Comparison of ENCODE assay signal across 8 cellular contexts in genomic region chr17:19384723-19385391, GRCh38. TPM values are rescaled to one million over a fixed set of nuclear protein-coding genes. Genes with fewer than 3 reads are reported as not detected.
DNase-seq lines count a peak whose midpoint lies in the region; ATAC-seq, FAIRE-seq and TF ChIP-seq lines count a peak whose summit lies in the region.

No MANE protein-coding gene starts in this region.

- FAIRE-seq in H1 (lab: Jason Lieb, UNC) = no peak

- H3K23ac ChIP-seq in H1 (ENCODE audit: insufficient read length) = no peak overlapping the region

- peaks cover 31 to 55% (median 40%) of the 10 kb centered on the region in 4 experiments for H3K36me3 ChIP-seq in H1 (ENCODE audit: control insufficient read depth in 2 of 4, insufficient read depth in 4 of 4, low read length in 3 of 4)
- H3K36me3 ChIP-seq in muscle layer of colon (ENCODE audit: insufficient read depth, low read length) = peaks cover 38% of the 10 kb centered on the region

- TF ChIP-seq POLR2A in H1 (IDR thresholded peaks at IDR 0.05; ENCODE audit: control extremely low read depth in 1 of 2, low read depth in 2 of 2, low read length in 2 of 2) = no peak

- H4K20me1 ChIP-seq in H1 (replicated peaks in 1 of 2; ENCODE audit: control insufficient read depth in 1 of 2, insufficient read depth in 2 of 2, low read length in 2 of 2) = peaks cover 3 to 22% of the 10 kb centered on the region in 2 experiments

- no peak overlapping the region for H3K4ac ChIP-seq in H1 (replicated peaks; ENCODE audit: insufficient read length, low read depth, low read length)

- H3K79me2 ChIP-seq in H1 (ENCODE audit: control insufficient read depth in 1 of 2, insufficient read depth in 2 of 2, low read length in 2 of 2) = peaks cover 0 to 16% of the 10 kb centered on the region in 2 experiments; a peak in 2 of 4 replicates

- 90% methylated on average over 16 of the region's 16 CpGs; no CpG with 5 or more reads in 1 of the 2 experiments for WGBS in H1 (ENCODE audit: extremely low coverage in 1 of 2, insufficient coverage in 1 of 2, insufficient read length in 1 of 2, insufficient replicate concordance in 2 of 2, low coverage in 1 of 2, low lambda C conversion rate in 2 of 2, missing lambda C conversion rate in 1 of 2), 2 experiments

- POLR2A ChIA-PET in H1 (lab: Charles Lee; ENCODE audit: partially characterized antibody) = interaction anchor here (1.0 to 2.2 kb wide), 6 partner anchors 11 to 62 kb away, joined by 4 to 6 read pairs (median 5); partner anchors contain the start of gene B9D1

- H3K9me3 Mint-ChIP-seq in activated naive CD4-positive, alpha-beta T cell treated with anti-CD3 and anti-CD28 coated beads, Interleukin-2, amount 50 U/mL, for 72 hours = no peaks in the 10 kb centered on the region

- no peaks in the 10 kb centered on the region for H3K9me3 ChIP-seq in H1 (ENCODE audit: insufficient read depth in 2 of 2, low read depth in 1 of 2, low read length in 1 of 2)
- H3K9me3 ChIP-seq in muscle layer of colon (ENCODE audit: low read length) = no peaks in the 10 kb centered on the region

- 0 out of 2 replicates have a peak overlapping the region, but pooled peaks have one; percentile 27 for H2BK12ac ChIP-seq in H1 (ENCODE audit: low read depth, low read length)

- no peak overlapping the region for H3K14ac ChIP-seq in H1 (ENCODE audit: insufficient read length)

- TF ChIP-seq RAD21 in H1 (IDR thresholded peaks at IDR 0.05 in 1 of 2, conservative IDR thresholded peaks at IDR 0.05 in 1 of 2; ENCODE audit: low read depth in 2 of 2, low read length in 2 of 2) = no peak

- H3K4me3 ChIP-seq in H1 (ENCODE audit: extremely low read depth in 1 of 4, insufficient read depth in 2 of 4, low read depth in 3 of 4, low read length in 4 of 4) (no peak overlapping the region), muscle layer of colon (ENCODE audit: low read depth in 1 of 2, low read length in 2 of 2) (peak overlapping the region in 1 of 2 donors; percentile 45)

- no peak overlapping the region for H2BK15ac ChIP-seq in H1 (ENCODE audit: low read length)

- no peak overlapping the region for H3K9ac ChIP-seq in H1 (replicated peaks in 1 of 4; ENCODE audit: extremely low read depth in 1 of 4, low read depth in 3 of 4, low read length in 3 of 4)
- H3K9ac ChIP-seq in muscle layer of colon (ENCODE audit: low read length) = peak overlapping the region; percentile 55

- H3K23me2 ChIP-seq in H1 (ENCODE audit: low read depth, low read length) = peaks cover 3% of the 10 kb centered on the region; the same call in 1 of the 2 replicates

- H4K8ac ChIP-seq in H1 (ENCODE audit: extremely low read depth, insufficient read depth, low read length) = no peak overlapping the region

- TF ChIP-seq EP300 in H1 (IDR thresholded peaks at IDR 0.05; ENCODE audit: borderline replicate concordance in 1 of 2, low read depth in 2 of 2, low read length in 2 of 2) = no peak

- no peak overlapping the region for H2BK120ac ChIP-seq in H1 (replicated peaks; ENCODE audit: low read depth, low read length)

- H3K4me1 ChIP-seq in H1 (replicated peaks in 1 of 4; ENCODE audit: control insufficient read depth in 3 of 4, insufficient read depth in 4 of 4, low read length in 3 of 4) = peaks cover 4 to 16% (median 12%) of the 10 kb centered on the region in 4 experiments
- peaks cover 73% of the 10 kb centered on the region for H3K4me1 ChIP-seq in muscle layer of colon (ENCODE audit: insufficient read depth, low read length)

- H3K4me2 ChIP-seq in H1 (ENCODE audit: insufficient read depth in 1 of 2, low read depth in 2 of 2, low read length in 2 of 2) = no peak overlapping the region

- H3K27ac ChIP-seq in H1 (ENCODE audit: low read depth, low read length) (no peak overlapping the region), muscle layer of colon (ENCODE audit: low read depth, low read length) (peak overlapping the region; percentile 100)

- no peak overlapping the region for H3K18ac ChIP-seq in H1 (ENCODE audit: extremely low read depth, low read length)

- no peak overlapping the region for H2AFZ ChIP-seq in H1 (ENCODE audit: low read length)

- peaks cover 5 to 13% of the 10 kb centered on the region in 2 donors for H3K36me3 Mint-ChIP-seq in activated naive CD4-positive, alpha-beta T cell treated with anti-CD3 and anti-CD28 coated beads, Interleukin-2, amount 50 U/mL, for 72 hours

- H3K79me1 ChIP-seq in H1 (ENCODE audit: low read depth, low read length) = peaks cover 9% of the 10 kb centered on the region

- no peak overlapping the region for H2BK20ac ChIP-seq in H1 (ENCODE audit: low read length)

- TF ChIP-seq CTCF in H1 (IDR thresholded peaks at IDR 0.05; ENCODE audit: control extremely low read depth in 1 of 3, insufficient read depth in 1 of 3, low read depth in 1 of 3, low read length in 3 of 3) = no peak

- H3K27me3 ChIP-seq in H1 (replicated peaks in 1 of 4; ENCODE audit: control insufficient read depth in 3 of 4, extremely low read depth in 1 of 4, insufficient read depth in 3 of 4, low read length in 3 of 4) = no peaks in the 10 kb centered on the region
- H3K27me3 ChIP-seq in muscle layer of colon (ENCODE audit: control insufficient read depth in 1 of 2, insufficient read depth in 2 of 2, low read length in 2 of 2) = no peaks in the 10 kb centered on the region

- no peak overlapping the region for H2AK5ac ChIP-seq in H1 (ENCODE audit: low read depth, low read length)

- H4K5ac ChIP-seq in H1 (ENCODE audit: insufficient read length, low read depth, low read length) = no peak overlapping the region

- no peak overlapping the region for H2BK5ac ChIP-seq in H1 (ENCODE audit: low read depth, low read length)

- no peak overlapping the region for H3K56ac ChIP-seq in H1 (replicated peaks; ENCODE audit: insufficient read length, low read depth, low read length)

- no peak overlapping the region for H3K27ac Mint-ChIP-seq in activated naive CD4-positive, alpha-beta T cell treated with anti-CD3 and anti-CD28 coated beads, Interleukin-2, amount 50 U/mL, for 72 hours

- CTCF ChIA-PET in H1 (lab: Charles Lee; ENCODE audit: partially characterized antibody) = interaction anchor here (0.8 to 2.0 kb wide), 6 partner anchors 13 to 382 kb away, joined by 3 to 7 read pairs (median 4); partner anchors contain the start of gene B9D1

- ATAC-seq in activated naive CD4-positive, alpha-beta T cell treated with anti-CD3 and anti-CD28 coated beads, Interleukin-2, amount 50 U/mL, for 72 hours = no peak

- DNase-seq in AG08396 (ENCODE audit: low spot score) = peak; percentile 84
- peak; percentile 13 for DNase-seq in NAMALWA (ENCODE audit: low spot score)
- DNase-seq in H1 (ENCODE audit: low read depth in 1 of 2, low spot score in 2 of 2) = no peak
- no peak for DNase-seq in GOT3 (lab: John Stamatoyannopoulos, UW)
- no peak for DNase-seq in islet precursor cell
- no peak for DNase-seq in activated naive CD4-positive, alpha-beta T cell treated with anti-CD3 and anti-CD28 coated beads, Interleukin-2, amount 50 U/mL, for 72 hours (ENCODE audit: low spot score in 2 of 2)
- DNase-seq in amniotic stem cell (lab: John Stamatoyannopoulos, UW) = no peak

- no peak overlapping the region for H4K91ac ChIP-seq in H1 (replicated peaks; ENCODE audit: insufficient read length, low read length)

RNA-seq across cellular contexts. Expression of gene MFAP4, which starts 2.1 kb away (rescaled TPM):
- total RNA-seq in H1 (2021; fragmentation: NEBNext Ultra II Directional; extraction: Animal tissue kit (Norgen Biotek cat#: 25700)) = 3.6 and 3.8 TPM in 2 replicates
- polyA plus RNA-seq in H1 (2011; rRNA removed) = 3.1 and 8.1 TPM in 2 replicates
- polyA plus RNA-seq in H1 (2011; cell fraction: cytosol; rRNA removed) = 3.4 TPM
- polyA plus RNA-seq in H1 (2011; cell fraction: nucleus; rRNA removed) = 9.6 TPM
- 3.4 to 5.8 TPM (median 4.6 TPM) in 4 replicates for polyA plus RNA-seq in H1 (2012, experiment 1 of 2)
- polyA plus RNA-seq in H1 (2012, experiment 2 of 2) = 5.5 TPM
- 6.5 TPM for polyA plus RNA-seq in H1 (2013, experiment 1 of 2)
- 8.6 TPM for polyA plus RNA-seq in H1 (2013, experiment 2 of 2)
- 1.9 and 4.1 TPM in 2 replicates for polyA minus RNA-seq in H1 (2011; rRNA and poly(A)+ RNA removed)
- polyA minus RNA-seq in H1 (2011; cell fraction: cytosol; rRNA and poly(A)+ RNA removed) = 3.8 TPM
- polyA minus RNA-seq in H1 (2011; cell fraction: nucleus; rRNA and poly(A)+ RNA removed) = 2.5 TPM
- total RNA-seq in activated naive CD4-positive, alpha-beta T cell treated with anti-CD3 and anti-CD28 coated beads, Interleukin-2, amount 50 U/mL, for 72 hours = not detected

RNA-seq across cellular contexts. Expression of gene MAPK7, which starts 6.6 kb away (rescaled TPM):
- 28.1 and 33.8 TPM in 2 replicates for total RNA-seq in H1 (2021; fragmentation: NEBNext Ultra II Directional; extraction: Animal tissue kit (Norgen Biotek cat#: 25700))
- 15.2 and 31.3 TPM in 2 replicates for polyA plus RNA-seq in H1 (2011; rRNA removed)
- 14.1 TPM for polyA plus RNA-seq in H1 (2011; cell fraction: cytosol; rRNA removed)
- polyA plus RNA-seq in H1 (2011; cell fraction: nucleus; rRNA removed) = 49.4 TPM
- 20.3 to 30.7 TPM (median 27.8 TPM) in 4 replicates for polyA plus RNA-seq in H1 (2012, experiment 1 of 2)
- 32.4 TPM for polyA plus RNA-seq in H1 (2012, experiment 2 of 2)
- polyA plus RNA-seq in H1 (2013, experiment 1 of 2) = 23.0 TPM
- polyA plus RNA-seq in H1 (2013, experiment 2 of 2) = 21.6 TPM
- polyA minus RNA-seq in H1 (2011; rRNA and poly(A)+ RNA removed) = 51.2 and 56.3 TPM in 2 replicates
- polyA minus RNA-seq in H1 (2011; cell fraction: cytosol; rRNA and poly(A)+ RNA removed) = 21.0 TPM
- polyA minus RNA-seq in H1 (2011; cell fraction: nucleus; rRNA and poly(A)+ RNA removed) = 57.7 TPM
- total RNA-seq in activated naive CD4-positive, alpha-beta T cell treated with anti-CD3 and anti-CD28 coated beads, Interleukin-2, amount 50 U/mL, for 72 hours = 10 to 100 TPM in 1 of 2 donors, 1 to 10 TPM in 1; 9.1 to 33.4 TPM

RNA-seq across cellular contexts. Expression of gene B9D1, which starts 22.3 kb away (rescaled TPM):
- 24.6 and 25.4 TPM in 2 replicates for total RNA-seq in H1 (2021; fragmentation: NEBNext Ultra II Directional; extraction: Animal tissue kit (Norgen Biotek cat#: 25700))
- 65.7 and 74.8 TPM in 2 replicates for polyA plus RNA-seq in H1 (2011; rRNA removed)
- 69.9 TPM for polyA plus RNA-seq in H1 (2011; cell fraction: cytosol; rRNA removed)
- 99.2 TPM for polyA plus RNA-seq in H1 (2011; cell fraction: nucleus; rRNA removed)
- 26.4 to 39.5 TPM (median 32.7 TPM) in 4 replicates for polyA plus RNA-seq in H1 (2012, experiment 1 of 2)
- 41.1 TPM for polyA plus RNA-seq in H1 (2012, experiment 2 of 2)
- polyA plus RNA-seq in H1 (2013, experiment 1 of 2) = 27.1 TPM
- polyA plus RNA-seq in H1 (2013, experiment 2 of 2) = 26.2 TPM
- 28.7 and 41.3 TPM in 2 replicates for polyA minus RNA-seq in H1 (2011; rRNA and poly(A)+ RNA removed)
- polyA minus RNA-seq in H1 (2011; cell fraction: cytosol; rRNA and poly(A)+ RNA removed) = 35.0 TPM
- 35.7 TPM for polyA minus RNA-seq in H1 (2011; cell fraction: nucleus; rRNA and poly(A)+ RNA removed)
- total RNA-seq in activated naive CD4-positive, alpha-beta T cell treated with anti-CD3 and anti-CD28 coated beads, Interleukin-2, amount 50 U/mL, for 72 hours = 1 to 10 TPM; 4.5 to 7.5 TPM

RNA-seq across cellular contexts. Expression of gene RNF112, which starts 26.2 kb away (rescaled TPM):
- total RNA-seq in H1 (2021; fragmentation: NEBNext Ultra II Directional; extraction: Animal tissue kit (Norgen Biotek cat#: 25700)) = 2.2 and 2.3 TPM in 2 replicates
- polyA plus RNA-seq in H1 (2011; rRNA removed) = 1.1 and 1.7 TPM in 2 replicates
- polyA plus RNA-seq in H1 (2011; cell fraction: cytosol; rRNA removed) = 1.7 TPM
- polyA plus RNA-seq in H1 (2011; cell fraction: nucleus; rRNA removed) = 8.6 TPM
- polyA plus RNA-seq in H1 (2012, experiment 1 of 2) = 1.4 to 3.8 TPM (median 2.5 TPM) in 4 replicates
- polyA plus RNA-seq in H1 (2012, experiment 2 of 2) = 0.79 TPM
- polyA plus RNA-seq in H1 (2013, experiment 1 of 2) = 0.85 TPM
- polyA plus RNA-seq in H1 (2013, experiment 2 of 2) = 0.90 TPM
- 0.68 and 0.98 TPM in 2 replicates for polyA minus RNA-seq in H1 (2011; rRNA and poly(A)+ RNA removed)
- polyA minus RNA-seq in H1 (2011; cell fraction: cytosol; rRNA and poly(A)+ RNA removed) = 4.6 TPM
- 1.6 TPM for polyA minus RNA-seq in H1 (2011; cell fraction: nucleus; rRNA and poly(A)+ RNA removed)
- total RNA-seq in activated naive CD4-positive, alpha-beta T cell treated with anti-CD3 and anti-CD28 coated beads, Interleukin-2, amount 50 U/mL, for 72 hours = under 1 TPM; 0.71 to 0.84 TPM

Comparison
In these comparisons a context has a peak if more than half of its experiments do, and no peak if none do; other contexts are left out.
1. DNase-seq: peak in AG08396 (single experiment) and NAMALWA (single experiment); none in H1 (0 of 2), GOT3 (single experiment), islet precursor cell (single experiment), activated naive CD4-positive, alpha-beta T cell treated with anti-CD3 and anti-CD28 coated beads, Interleukin-2, amount 50 U/mL, for 72 hours (0 of 2) and amniotic stem cell (single experiment).